Comparison of ENCODE assay signal across 22 cellular contexts in the genomic region with DNA sequence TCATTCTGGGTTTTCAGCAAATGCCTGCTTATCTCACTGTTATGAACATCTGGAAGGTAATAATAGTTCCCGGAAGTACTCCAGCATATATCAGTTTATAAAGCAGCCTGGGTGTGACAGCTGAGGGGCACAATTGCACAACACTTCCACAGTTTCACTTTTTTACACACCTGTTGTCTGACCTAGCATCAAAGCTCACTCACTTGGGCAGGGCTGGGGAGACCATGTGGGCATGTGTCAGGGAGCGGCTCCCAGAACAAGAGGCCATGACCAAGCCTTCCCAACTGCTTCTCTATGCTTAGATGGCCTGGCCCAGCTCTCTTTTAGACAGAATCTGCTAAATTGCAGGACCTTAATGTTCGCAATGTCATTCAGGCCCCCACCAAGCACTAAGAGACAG. TPM values are rescaled to one million over a fixed set of nuclear protein-coding genes. Genes with fewer than 3 reads are reported as not detected.
DNase-seq lines count a peak whose midpoint lies in the region; ATAC-seq, FAIRE-seq and TF ChIP-seq lines count a peak whose summit lies in the region.
"Had no signal": no experiment of that assay in that cellular context is flagged by ENCODE, and none has a peak within 500 bp of the region (broad histone marks: within the 10 kb centered on the region; RNA-seq: fewer than 3 reads in every experiment).

No MANE protein-coding gene starts in this region.

- no peak overlapping the region for H3K18ac ChIP-seq in mesendoderm (ENCODE audit: low read length)

- no peak for TF ChIP-seq CTCF in GM23338 (conservative IDR thresholded peaks at IDR 0.05; ENCODE audit: low read depth in 2 of 2)
- no peak for TF ChIP-seq CTCF in K562 (IDR thresholded peaks at IDR 0.05 in 2 of 3, conservative IDR thresholded peaks at IDR 0.05 in 1 of 3; ENCODE audit: insufficient read depth in 2 of 3, low read depth in 1 of 3, low read length in 3 of 3)
- no peak for TF ChIP-seq CTCF in CD8-positive, alpha-beta T cell (IDR thresholded peaks at IDR 0.05)

- no peak overlapping the region for H4K8ac ChIP-seq in mesendoderm (ENCODE audit: low read depth, low read length)

- CTCF ChIA-PET in K562 (lab: Yijun Ruan, JAX; ENCODE audit: low intra/inter-chr PET ratio), result no interaction called here
- CTCF ChIA-PET in activated CD4-positive, alpha-beta memory T cell treated with anti-CD3 and anti-CD28 coated beads for 36 hours (lab: Charles Lee), result interaction anchor here (0.7 kb wide), 1 partner anchor 437 kb away, joined by 3 read pairs; no protein-coding TSS in a partner anchor
- CTCF ChIA-PET in CD8-positive, alpha-beta T cell (lab: Charles Lee), result interaction anchor here (1.8 kb wide), 1 partner anchor 13 kb away, joined by 6 read pairs; no protein-coding TSS in a partner anchor

- H3K4me3 Mint-ChIP-seq in GM23338, result no peak overlapping the region
- no peak overlapping the region for H3K4me3 Mint-ChIP-seq in activated CD4-positive, alpha-beta memory T cell treated with anti-CD3 and anti-CD28 coated beads for 36 hours
- H3K4me3 Mint-ChIP-seq in CD8-positive, alpha-beta T cell, result no peak overlapping the region
- H3K4me3 Mint-ChIP-seq: CD4-positive, alpha-beta T cell; HFFc6 had no signal

- no TSS peak for BruUV-seq in K562 (replicated peaks; lab: Mats Ljungman, UMichigan)

- H3K9me3 ChIP-seq in K562 (replicated peaks; ENCODE audit: control insufficient read depth, insufficient read depth, low read depth, low read length) (no peaks in the 10 kb centered on the region), small intestine (ENCODE audit: control insufficient read depth, low read depth) (no peaks in the 10 kb centered on the region)
- no peaks in the 10 kb centered on the region for H3K9me3 ChIP-seq in CD8-positive, alpha-beta T cell (ENCODE audit: low read length)
- H3K9me3 ChIP-seq: A549 had no signal

- H3K79me1 ChIP-seq in mesendoderm (ENCODE audit: low read length), result no peaks in the 10 kb centered on the region

- H3K9me3 Mint-ChIP-seq in GM23338, result no peaks in the 10 kb centered on the region
- H3K9me3 Mint-ChIP-seq in activated CD4-positive, alpha-beta memory T cell treated with anti-CD3 and anti-CD28 coated beads for 36 hours, result no peaks in the 10 kb centered on the region
- H3K9me3 Mint-ChIP-seq in CD8-positive, alpha-beta T cell, result no peaks in the 10 kb centered on the region
- H3K9me3 Mint-ChIP-seq: CD4-positive, alpha-beta T cell; HFFc6 had no signal

- H3K4me1 ChIP-seq in GM23338 (ENCODE audit: insufficient read depth) (no peaks in the 10 kb centered on the region), K562 (replicated peaks in 1 of 2; ENCODE audit: control insufficient read depth in 2 of 2, insufficient read depth in 2 of 2, low read length in 2 of 2) (no peaks in the 10 kb centered on the region), mesendoderm (ENCODE audit: control insufficient read depth, low read depth, low read length) (no peaks in the 10 kb centered on the region), small intestine (ENCODE audit: control insufficient read depth in 2 of 2, insufficient read depth in 1 of 2, low read depth in 1 of 2, low read length in 1 of 2) (no peaks in the 10 kb centered on the region)
- H3K4me1 ChIP-seq in CD8-positive, alpha-beta T cell (ENCODE audit: insufficient read depth, low read length), result no peaks in the 10 kb centered on the region
- H3K4me1 ChIP-seq: A549 had no signal

- no peak overlapping the region for H2BK120ac ChIP-seq in mesendoderm (ENCODE audit: low read depth, low read length)

- 38% methylated on average over 3 of the region's 3 CpGs for WGBS in K562 (ENCODE audit: insufficient coverage, low coverage, missing lambda C conversion rate)
- WGBS in mesendoderm (ENCODE audit: extremely low coverage, insufficient coverage, low lambda C conversion rate), result no CpG with 5 or more reads among the region's 3 CpGs
- WGBS in small intestine, 3 donors, result 44 to 73% (median 60%) methylated on average over 3 of the region's 3 CpGs

- H3K4me2 ChIP-seq in GM23338 (no peak overlapping the region), K562 (ENCODE audit: insufficient read depth, low read length) (no peak overlapping the region), mesendoderm (ENCODE audit: low read length) (no peak overlapping the region)
- H3K4me2 ChIP-seq: A549 had no signal

- peak overlapping the region; percentile 37 for H3K56ac ChIP-seq in mesendoderm (ENCODE audit: low read length)

- in situ Hi-C loops in K562 (cut with MboI), result no loop called here

- H2AFZ ChIP-seq in GM23338 (peak overlapping the region; percentile 39; the same call in 1 of the 2 replicates), K562 (ENCODE audit: low read depth, low read length) (peak overlapping the region; percentile 22; the same call in 1 of the 2 replicates)
- H2AFZ ChIP-seq: GM23248 had no signal

- H3F3A ChIP-seq in GM23338 (replicated peaks; ENCODE audit: low read depth), result no peaks in the 10 kb centered on the region

- H2AK5ac ChIP-seq in mesendoderm (ENCODE audit: low read length), result no peak overlapping the region

- H3K4me3 ChIP-seq in GM23338 (no peak overlapping the region), K562 (no peak overlapping the region), mesendoderm (ENCODE audit: low read length) (no peak overlapping the region), small intestine (ENCODE audit: low read depth in 1 of 2, low read length in 2 of 2) (no peak overlapping the region)
- H3K4me3 ChIP-seq in CD8-positive, alpha-beta T cell (ENCODE audit: low read depth, low read length), result no peak overlapping the region
- H3K4me3 ChIP-seq: A549, GM23248 had no signal

- ATAC-seq in GM23338 (peak; percentile 62), K562 (no peak), GM21529 (IDR thresholded peaks at IDR 0.05; ENCODE audit: unreplicated experiment) (no peak)
- ATAC-seq in CD8-positive, alpha-beta T cell, result no peak

- no peak overlapping the region for H3K27ac Mint-ChIP-seq in GM23338
- H3K27ac Mint-ChIP-seq in activated CD4-positive, alpha-beta memory T cell treated with anti-CD3 and anti-CD28 coated beads for 36 hours, result no peak overlapping the region
- no peak overlapping the region for H3K27ac Mint-ChIP-seq in CD8-positive, alpha-beta T cell
- H3K27ac Mint-ChIP-seq: CD4-positive, alpha-beta T cell; HFFc6 had no signal

- intact Hi-C loops in K562 (cut with micrococcal nuclease), result loop anchor here (2.0 kb wide), 1 partner anchor 117 kb away; no protein-coding TSS in a partner anchor
- intact Hi-C loops in activated CD4-positive, alpha-beta memory T cell treated with anti-CD3 and anti-CD28 coated beads for 36 hours (cut with micrococcal nuclease), result no loop called here
- intact Hi-C loops in CD8-positive, alpha-beta T cell (cut with DNase I, micrococcal nuclease), result no loop called here

- no peaks in the 10 kb centered on the region for H3K36me3 ChIP-seq in GM23338 (ENCODE audit: insufficient read depth)
- no peaks in the 10 kb centered on the region for H3K36me3 ChIP-seq in K562 (ENCODE audit: control insufficient read depth, insufficient read depth, low read length)
- no peaks in the 10 kb centered on the region for H3K36me3 ChIP-seq in mesendoderm (ENCODE audit: control insufficient read depth, insufficient read depth, low read length)
- no peaks in the 10 kb centered on the region for H3K36me3 ChIP-seq in small intestine (ENCODE audit: control insufficient read depth in 2 of 2, insufficient read depth in 2 of 2, low read length in 2 of 2)
- H3K36me3 ChIP-seq in CD8-positive, alpha-beta T cell (ENCODE audit: insufficient read depth, low read length), result no peaks in the 10 kb centered on the region

- no peak for TF ChIP-seq POLR2A in K562 (conservative IDR thresholded peaks at IDR 0.05)

- peaks cover 19% of the 10 kb centered on the region for H3K4me1 Mint-ChIP-seq in GM23338
- no peaks in the 10 kb centered on the region for H3K4me1 Mint-ChIP-seq in activated CD4-positive, alpha-beta memory T cell treated with anti-CD3 and anti-CD28 coated beads for 36 hours (ENCODE audit: low read depth)
- H3K4me1 Mint-ChIP-seq in CD8-positive, alpha-beta T cell (ENCODE audit: low read depth), result no peaks in the 10 kb centered on the region

- H3K27me3 ChIP-seq in GM23338 (ENCODE audit: insufficient read depth) (no peaks in the 10 kb centered on the region), K562 (ENCODE audit: control insufficient read depth in 2 of 2, insufficient read depth in 2 of 2, low read length in 2 of 2) (peaks cover 6 to 9% of the 10 kb centered on the region in 2 experiments; a peak in 4 of 5 replicates), mesendoderm (ENCODE audit: insufficient read depth, low read length, poor library complexity) (no peaks in the 10 kb centered on the region), small intestine (ENCODE audit: control insufficient read depth in 2 of 2, insufficient read depth in 2 of 2, low read length in 2 of 2) (no peaks in the 10 kb centered on the region)
- H3K27me3 ChIP-seq in CD8-positive, alpha-beta T cell (ENCODE audit: insufficient read depth, low read length), result no peaks in the 10 kb centered on the region

- FAIRE-seq in K562 (lab: Jason Lieb, UNC) (no peak), small intestine (lab: Jason Lieb, UNC) (no peak)
- FAIRE-seq: A549, H54, HTR-8/SVneo had no signal

- TF ChIP-seq EP300 in K562 (IDR thresholded peaks at IDR 0.05; ENCODE audit: low read length), result no peak

- no peaks in the 10 kb centered on the region for H3K36me3 Mint-ChIP-seq in GM23338 (ENCODE audit: low read depth)
- no peaks in the 10 kb centered on the region for H3K36me3 Mint-ChIP-seq in activated CD4-positive, alpha-beta memory T cell treated with anti-CD3 and anti-CD28 coated beads for 36 hours
- H3K36me3 Mint-ChIP-seq in CD8-positive, alpha-beta T cell, result no peaks in the 10 kb centered on the region

- no peak overlapping the region for H4K5ac ChIP-seq in mesendoderm (ENCODE audit: low read length)

- H3K9ac ChIP-seq in K562 (ENCODE audit: insufficient read depth in 1 of 2, low read depth in 2 of 2, low read length in 2 of 2), result no peak overlapping the region
- H3K9ac ChIP-seq in mesendoderm (ENCODE audit: low read length), result no peak overlapping the region
- H3K9ac ChIP-seq: GM23248 had no signal

- H4K20me1 ChIP-seq in GM23338 (replicated peaks; ENCODE audit: insufficient read depth) (no peaks in the 10 kb centered on the region), K562 (replicated peaks; ENCODE audit: control insufficient read depth, insufficient read depth, low read length) (no peaks in the 10 kb centered on the region)

- H3K27me3 Mint-ChIP-seq in GM23338 (ENCODE audit: insufficient read depth, low read depth, poor library complexity), result peaks cover 1% of the 10 kb centered on the region
- H3K27me3 Mint-ChIP-seq in activated CD4-positive, alpha-beta memory T cell treated with anti-CD3 and anti-CD28 coated beads for 36 hours, result peaks cover 1% of the 10 kb centered on the region
- no peaks in the 10 kb centered on the region for H3K27me3 Mint-ChIP-seq in CD8-positive, alpha-beta T cell (ENCODE audit: low read depth)
- H3K27me3 Mint-ChIP-seq: CD4-positive, alpha-beta T cell had no signal

- no peaks in the 10 kb centered on the region for H3K9me2 ChIP-seq in GM23338 (ENCODE audit: insufficient read depth)

- no peaks in the 10 kb centered on the region for H3K9me1 ChIP-seq in K562 (ENCODE audit: control insufficient read depth, insufficient read depth, low read length)

- no peak overlapping the region for H3K4ac ChIP-seq in mesendoderm (ENCODE audit: low read depth, low read length)

- H2BK5ac ChIP-seq in mesendoderm (ENCODE audit: low read length), result no peak overlapping the region

- DNase-seq in GM23338 (ENCODE audit: low spot score), result no peak
- no peak for DNase-seq in K562 (ENCODE audit: extremely low read depth in 1 of 4, low spot score in 3 of 4)
- DNase-seq in mesendoderm, result no peak
- DNase-seq in small intestine, result peak; percentile 71
- no peak for DNase-seq in activated CD4-positive, alpha-beta memory T cell treated with anti-CD3 and anti-CD28 coated beads for 36 hours
- DNase-seq in CD8-positive, alpha-beta T cell, result no peak
- DNase-seq in NCI-H1436 (lab: John Stamatoyannopoulos, UW), result no peak
- DNase-seq: AML-193; CD4-positive, alpha-beta T cell; DMS153; DMS79; GDM1; GM23248; HCEC 1CT; HFFc6; IMR-90 had no signal

- no peak overlapping the region for H3K23ac ChIP-seq in mesendoderm (ENCODE audit: low read length)

- no peak for TF ChIP-seq RAD21 in K562 (CRISPR knock-in tag; conservative IDR thresholded peaks at IDR 0.05 in 1 of 2, IDR thresholded peaks at IDR 0.05 in 1 of 2)

- H3K27ac ChIP-seq in GM23338 (ENCODE audit: low read depth) (no peak overlapping the region), K562 (ENCODE audit: extremely low read depth, low read depth, low read length) (no peak overlapping the region), mesendoderm (ENCODE audit: low read depth, low read length) (no peak overlapping the region), small intestine (ENCODE audit: low read depth in 1 of 2, low read length in 1 of 2) (no peak overlapping the region)
- no peak overlapping the region for H3K27ac ChIP-seq in CD8-positive, alpha-beta T cell (ENCODE audit: low read depth, low read length)
- H3K27ac ChIP-seq: 22Rv1, C4-2B, GM23248 had no signal

- POLR2A ChIA-PET in K562 (lab: Yijun Ruan, JAX), result interaction anchor here (0.7 to 2.2 kb wide), 3 partner anchors 9 to 34 kb away, joined by 3 to 5 read pairs (median 3); no protein-coding TSS in a partner anchor
- POLR2A ChIA-PET in activated CD4-positive, alpha-beta memory T cell treated with anti-CD3 and anti-CD28 coated beads for 36 hours (lab: Charles Lee), result no interaction called here
- POLR2A ChIA-PET in CD8-positive, alpha-beta T cell (lab: Charles Lee), result no interaction called here

- H2BK15ac ChIP-seq in mesendoderm (replicated peaks; ENCODE audit: low read depth), result no peak overlapping the region

- H3K79me2 ChIP-seq in GM23338 (replicated peaks; ENCODE audit: insufficient read depth) (no peaks in the 10 kb centered on the region), K562 (ENCODE audit: control insufficient read depth, insufficient read depth, low read length) (no peaks in the 10 kb centered on the region), mesendoderm (ENCODE audit: control insufficient read depth, insufficient read depth, low read length) (no peaks in the 10 kb centered on the region)

RNA-seq across cellular contexts. Expression of gene RIC8B, which starts 51.1 kb away (rescaled TPM):
- 24.0 and 25.5 TPM in 2 replicates for total RNA-seq in GM23338 (2014; rRNA removed; shearing (Covaris generic))
- polyA plus RNA-seq in GM23338 (2016; fragmentation: Nextera tagmentation; extraction: Ambion mirVana), result 10.4 and 12.3 TPM in 2 replicates
- total RNA-seq in K562 (2011; cell fraction: chromatin; rRNA removed; ENCODE audit: low replicate concordance), result 9.0 and 16.7 TPM in 2 replicates
- 3.0 and 3.9 TPM in 2 replicates for total RNA-seq in K562 (2011; cell fraction: nucleolus; rRNA removed)
- 6.3 and 11.9 TPM in 2 replicates for total RNA-seq in K562 (2011; cell fraction: nucleoplasm; rRNA removed)
- 2.2 and 2.9 TPM in 2 replicates for total RNA-seq in K562 (2014; rRNA removed)
- total RNA-seq in K562 (2014; rRNA removed; fragmentation: Illumina TruSeq; extraction: Trizol), result 5.6 and 5.9 TPM in 2 replicates
- total RNA-seq in K562 (2015; rRNA removed; fragmentation: Illumina TruSeq; extraction: Trizol), result 6.4 and 7.2 TPM in 2 replicates
- total RNA-seq in K562 (2021), result 6.0 and 6.7 TPM in 2 replicates
- polyA plus RNA-seq in K562 (2011; rRNA removed), result 6.1 and 8.1 TPM in 2 replicates
- polyA plus RNA-seq in K562 (2011; cell fraction: cytosol; rRNA removed), result 2.1 and 3.3 TPM in 2 replicates
- polyA plus RNA-seq in K562 (2011; cell fraction: nucleus; rRNA removed), result 7.4 and 10.2 TPM in 2 replicates
- polyA plus RNA-seq in K562 (2012), result 5.0 and 5.8 TPM in 2 replicates
- polyA plus RNA-seq in K562 (2014; fragmentation: Illumina TruSeq; extraction: Trizol), result 4.8 and 4.9 TPM in 2 replicates
- polyA plus RNA-seq in K562 (2014; fragmentation: Nextera tagmentation; extraction: Ambion mirVana), result 1 to 10 TPM in 1 of 2 experiments, under 1 TPM in 1; 0.92 to 1.6 TPM
- 3.2 and 3.7 TPM in 2 replicates for polyA plus RNA-seq in K562 (2014; rRNA removed)
- polyA minus RNA-seq in K562 (2011; rRNA and poly(A)+ RNA removed), result 17.3 and 20.0 TPM in 2 replicates
- 2.3 and 6.4 TPM in 2 replicates for polyA minus RNA-seq in K562 (2011; cell fraction: cytosol; rRNA and poly(A)+ RNA removed)
- polyA minus RNA-seq in K562 (2011; cell fraction: nucleus; rRNA and poly(A)+ RNA removed), result 7.8 and 13.4 TPM in 2 replicates
- 6.7 TPM for polyA plus RNA-seq in mesendoderm (2013, experiment 1 of 2)
- polyA plus RNA-seq in mesendoderm (2013, experiment 2 of 2), result 7.7 TPM
- 1 to 10 TPM; 3.0 to 5.9 (median 4.9) TPM for polyA plus RNA-seq in small intestine
- total RNA-seq in activated CD4-positive, alpha-beta memory T cell treated with anti-CD3 and anti-CD28 coated beads for 36 hours, result 1 to 10 TPM; 9.7 to 9.9 TPM
- 1 to 10 TPM; 5.6 to 6.4 TPM for total RNA-seq in CD8-positive, alpha-beta T cell
